ENCODE assay signal across 1 cellular context in the genomic region with DNA sequence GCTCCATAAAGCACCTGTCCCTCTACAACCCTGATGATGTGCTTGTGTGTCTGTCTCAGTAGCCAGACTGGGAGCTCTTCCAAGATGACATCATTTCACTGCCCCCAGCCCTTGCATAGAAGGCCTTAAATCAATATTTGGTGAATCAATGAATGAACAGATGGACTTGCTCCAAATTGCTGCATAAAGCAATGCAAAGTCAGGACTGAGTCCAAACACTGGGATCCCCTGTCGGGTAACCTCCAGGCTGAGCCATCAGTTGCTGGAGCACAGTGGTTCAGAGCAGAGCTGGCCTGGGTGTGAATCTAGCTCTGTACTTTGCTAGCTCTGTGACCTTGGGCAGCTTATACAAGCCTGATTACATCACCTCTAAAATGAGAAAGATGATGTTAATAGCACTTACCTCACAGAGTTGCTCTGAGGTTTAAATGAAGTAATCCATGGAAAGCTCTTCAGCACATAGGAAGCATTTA.
TF ChIP-seq lines count a peak whose summit lies in the region.

No MANE protein-coding gene starts in this region.

TF ChIP-seq in HEK293, 187 proteins besides CTCF, POLR2A, EP300 and RAD21 (continued from another document and continues in another):
- TF ChIP-seq, protein P1, sequence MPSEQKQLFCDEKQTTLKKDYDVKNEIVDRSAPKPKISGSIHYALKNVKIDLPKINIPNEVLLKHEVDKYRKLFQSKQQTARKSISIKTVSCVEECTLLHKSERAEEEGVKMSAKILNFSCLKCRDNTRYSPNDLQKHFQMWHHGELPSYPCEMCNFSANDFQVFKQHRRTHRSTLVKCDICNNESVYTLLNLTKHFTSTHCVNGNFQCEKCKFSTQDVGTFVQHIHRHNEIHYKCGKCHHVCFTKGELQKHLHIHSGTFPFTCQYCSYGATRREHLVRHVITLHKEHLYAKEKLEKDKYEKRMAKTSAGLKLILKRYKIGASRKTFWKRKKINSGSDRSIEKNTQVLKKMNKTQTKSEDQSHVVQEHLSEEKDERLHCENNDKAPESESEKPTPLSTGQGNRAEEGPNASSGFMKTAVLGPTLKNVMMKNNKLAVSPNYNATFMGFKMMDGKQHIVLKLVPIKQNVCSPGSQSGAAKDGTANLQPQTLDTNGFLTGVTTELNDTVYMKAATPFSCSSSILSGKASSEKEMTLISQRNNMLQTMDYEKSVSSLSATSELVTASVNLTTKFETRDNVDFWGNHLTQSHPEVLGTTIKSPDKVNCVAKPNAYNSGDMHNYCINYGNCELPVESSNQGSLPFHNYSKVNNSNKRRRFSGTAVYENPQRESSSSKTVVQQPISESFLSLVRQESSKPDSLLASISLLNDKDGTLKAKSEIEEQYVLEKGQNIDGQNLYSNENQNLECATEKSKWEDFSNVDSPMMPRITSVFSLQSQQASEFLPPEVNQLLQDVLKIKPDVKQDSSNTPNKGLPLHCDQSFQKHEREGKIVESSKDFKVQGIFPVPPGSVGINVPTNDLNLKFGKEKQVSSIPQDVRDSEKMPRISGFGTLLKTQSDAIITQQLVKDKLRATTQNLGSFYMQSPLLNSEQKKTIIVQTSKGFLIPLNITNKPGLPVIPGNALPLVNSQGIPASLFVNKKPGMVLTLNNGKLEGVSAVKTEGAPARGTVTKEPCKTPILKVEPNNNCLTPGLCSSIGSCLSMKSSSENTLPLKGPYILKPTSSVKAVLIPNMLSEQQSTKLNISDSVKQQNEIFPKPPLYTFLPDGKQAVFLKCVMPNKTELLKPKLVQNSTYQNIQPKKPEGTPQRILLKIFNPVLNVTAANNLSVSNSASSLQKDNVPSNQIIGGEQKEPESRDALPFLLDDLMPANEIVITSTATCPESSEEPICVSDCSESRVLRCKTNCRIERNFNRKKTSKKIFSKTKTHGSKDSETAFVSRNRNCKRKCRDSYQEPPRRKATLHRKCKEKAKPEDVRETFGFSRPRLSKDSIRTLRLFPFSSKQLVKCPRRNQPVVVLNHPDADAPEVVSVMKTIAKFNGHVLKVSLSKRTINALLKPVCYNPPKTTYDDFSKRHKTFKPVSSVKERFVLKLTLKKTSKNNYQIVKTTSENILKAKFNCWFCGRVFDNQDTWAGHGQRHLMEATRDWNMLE (tag by site-specific recombination; conservative IDR thresholded peaks at IDR 0.05; ENCODE audit: low read depth) = peak; percentile 43; the same call in 1 of the 2 replicates
- TF ChIP-seq ZBTB21 (tag by site-specific recombination; IDR thresholded peaks at IDR 0.05) (peak; percentile 87), KLF7 (tag by site-specific recombination; IDR thresholded peaks at IDR 0.05; ENCODE audit: borderline replicate concordance) (no peak), ZBTB17 (tag by site-specific recombination; IDR thresholded peaks at IDR 0.05) (peak; percentile 66), ZNF664 (tag by site-specific recombination; IDR thresholded peaks at IDR 0.05) (peak; percentile 95), ZSCAN23 (tag by site-specific recombination; IDR thresholded peaks at IDR 0.05) (0 out of 2 replicates have a peak, but pooled peaks have one; percentile 44), ZNF629 (tag by site-specific recombination; IDR thresholded peaks at IDR 0.05) (peak; percentile 95), ZBTB7A (tag by site-specific recombination; IDR thresholded peaks at IDR 0.05; ENCODE audit: low read depth) (no peak), REPIN1 (tag by site-specific recombination; IDR thresholded peaks at IDR 0.05; ENCODE audit: low read depth) (no peak), ZNF660 (tag by site-specific recombination; IDR thresholded peaks at IDR 0.05) (peak; percentile 76; the same call in 1 of the 2 replicates), ZXDB (tag by site-specific recombination; IDR thresholded peaks at IDR 0.05) (no peak; the same call in 1 of the 2 replicates), MEIS1 (CRISPR knock-in tag; IDR thresholded peaks at IDR 0.05; ENCODE audit: borderline replicate concordance) (no peak), ZNF776 (tag by site-specific recombination; IDR thresholded peaks at IDR 0.05; ENCODE audit: borderline replicate concordance) (no peak), ZNF394 (tag by site-specific recombination; IDR thresholded peaks at IDR 0.05; ENCODE audit: borderline replicate concordance) (peak; percentile 45; the same call in 1 of the 2 replicates), ZNF174 (tag by site-specific recombination; IDR thresholded peaks at IDR 0.05) (no peak), ZNF132 (tag by site-specific recombination; IDR thresholded peaks at IDR 0.05; ENCODE audit: borderline replicate concordance) (no peak), ZNF830 (tag by site-specific recombination; IDR thresholded peaks at IDR 0.05; ENCODE audit: low read depth) (no peak), ZNF426 (tag by site-specific recombination; IDR thresholded peaks at IDR 0.05) (no peak), ZNF10 (tag by site-specific recombination; IDR thresholded peaks at IDR 0.05) (peak; percentile 82), ZNF473 (tag by site-specific recombination; IDR thresholded peaks at IDR 0.05) (no peak), ZNF274 (IDR thresholded peaks at IDR 0.05; ENCODE audit: low read length) (no peak), ZNF274 (tag by site-specific recombination; IDR thresholded peaks at IDR 0.05; ENCODE audit: borderline replicate concordance) (no peak), ZNF239 (tag by site-specific recombination; IDR thresholded peaks at IDR 0.05) (no peak), ZBTB8A (tag by site-specific recombination; IDR thresholded peaks at IDR 0.05) (no peak), SETDB1 (IDR thresholded peaks at IDR 0.05; ENCODE audit: insufficient read length, low read length) (no peak), ZNF112 (tag by site-specific recombination; IDR thresholded peaks at IDR 0.05) (no peak), ZNF626 (tag by site-specific recombination; IDR thresholded peaks at IDR 0.05) (no peak), ZNF155 (tag by site-specific recombination; IDR thresholded peaks at IDR 0.05) (no peak), OSR2 (tag by site-specific recombination; IDR thresholded peaks at IDR 0.05) (peak; percentile 62), KLF1 (tag by site-specific recombination; IDR thresholded peaks at IDR 0.05) (no peak), ZNF19 (tag by site-specific recombination; IDR thresholded peaks at IDR 0.05; ENCODE audit: low read depth) (no peak), ZBTB1 (tag by site-specific recombination; IDR thresholded peaks at IDR 0.05) (no peak), ZNF548 (tag by site-specific recombination; IDR thresholded peaks at IDR 0.05) (no peak)
- TF ChIP-seq, protein P2, sequence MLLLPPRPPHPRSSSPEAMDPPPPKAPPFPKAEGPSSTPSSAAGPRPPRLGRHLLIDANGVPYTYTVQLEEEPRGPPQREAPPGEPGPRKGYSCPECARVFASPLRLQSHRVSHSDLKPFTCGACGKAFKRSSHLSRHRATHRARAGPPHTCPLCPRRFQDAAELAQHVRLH (tag by site-specific recombination; IDR thresholded peaks at IDR 0.05) = no peak
- TF ChIP-seq, protein P3, sequence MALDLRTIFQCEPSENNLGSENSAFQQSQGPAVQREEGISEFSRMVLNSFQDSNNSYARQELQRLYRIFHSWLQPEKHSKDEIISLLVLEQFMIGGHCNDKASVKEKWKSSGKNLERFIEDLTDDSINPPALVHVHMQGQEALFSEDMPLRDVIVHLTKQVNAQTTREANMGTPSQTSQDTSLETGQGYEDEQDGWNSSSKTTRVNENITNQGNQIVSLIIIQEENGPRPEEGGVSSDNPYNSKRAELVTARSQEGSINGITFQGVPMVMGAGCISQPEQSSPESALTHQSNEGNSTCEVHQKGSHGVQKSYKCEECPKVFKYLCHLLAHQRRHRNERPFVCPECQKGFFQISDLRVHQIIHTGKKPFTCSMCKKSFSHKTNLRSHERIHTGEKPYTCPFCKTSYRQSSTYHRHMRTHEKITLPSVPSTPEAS (tag by site-specific recombination; IDR thresholded peaks at IDR 0.05) = 0 out of 2 replicates have a peak, but pooled peaks have one; percentile 9
- TF ChIP-seq, protein P4, sequence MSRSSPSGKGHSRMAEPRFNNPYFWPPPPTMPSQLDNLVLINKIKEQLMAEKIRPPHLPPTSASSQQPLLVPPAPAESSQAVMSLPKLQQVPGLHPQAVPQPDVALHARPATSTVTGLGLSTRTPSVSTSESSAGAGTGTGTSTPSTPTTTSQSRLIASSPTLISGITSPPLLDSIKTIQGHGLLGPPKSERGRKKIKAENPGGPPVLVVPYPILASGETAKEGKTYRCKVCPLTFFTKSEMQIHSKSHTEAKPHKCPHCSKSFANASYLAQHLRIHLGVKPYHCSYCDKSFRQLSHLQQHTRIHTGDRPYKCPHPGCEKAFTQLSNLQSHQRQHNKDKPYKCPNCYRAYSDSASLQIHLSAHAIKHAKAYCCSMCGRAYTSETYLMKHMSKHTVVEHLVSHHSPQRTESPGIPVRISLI (tag by site-specific recombination; IDR thresholded peaks at IDR 0.05) = no peak
- TF ChIP-seq, protein P5, sequence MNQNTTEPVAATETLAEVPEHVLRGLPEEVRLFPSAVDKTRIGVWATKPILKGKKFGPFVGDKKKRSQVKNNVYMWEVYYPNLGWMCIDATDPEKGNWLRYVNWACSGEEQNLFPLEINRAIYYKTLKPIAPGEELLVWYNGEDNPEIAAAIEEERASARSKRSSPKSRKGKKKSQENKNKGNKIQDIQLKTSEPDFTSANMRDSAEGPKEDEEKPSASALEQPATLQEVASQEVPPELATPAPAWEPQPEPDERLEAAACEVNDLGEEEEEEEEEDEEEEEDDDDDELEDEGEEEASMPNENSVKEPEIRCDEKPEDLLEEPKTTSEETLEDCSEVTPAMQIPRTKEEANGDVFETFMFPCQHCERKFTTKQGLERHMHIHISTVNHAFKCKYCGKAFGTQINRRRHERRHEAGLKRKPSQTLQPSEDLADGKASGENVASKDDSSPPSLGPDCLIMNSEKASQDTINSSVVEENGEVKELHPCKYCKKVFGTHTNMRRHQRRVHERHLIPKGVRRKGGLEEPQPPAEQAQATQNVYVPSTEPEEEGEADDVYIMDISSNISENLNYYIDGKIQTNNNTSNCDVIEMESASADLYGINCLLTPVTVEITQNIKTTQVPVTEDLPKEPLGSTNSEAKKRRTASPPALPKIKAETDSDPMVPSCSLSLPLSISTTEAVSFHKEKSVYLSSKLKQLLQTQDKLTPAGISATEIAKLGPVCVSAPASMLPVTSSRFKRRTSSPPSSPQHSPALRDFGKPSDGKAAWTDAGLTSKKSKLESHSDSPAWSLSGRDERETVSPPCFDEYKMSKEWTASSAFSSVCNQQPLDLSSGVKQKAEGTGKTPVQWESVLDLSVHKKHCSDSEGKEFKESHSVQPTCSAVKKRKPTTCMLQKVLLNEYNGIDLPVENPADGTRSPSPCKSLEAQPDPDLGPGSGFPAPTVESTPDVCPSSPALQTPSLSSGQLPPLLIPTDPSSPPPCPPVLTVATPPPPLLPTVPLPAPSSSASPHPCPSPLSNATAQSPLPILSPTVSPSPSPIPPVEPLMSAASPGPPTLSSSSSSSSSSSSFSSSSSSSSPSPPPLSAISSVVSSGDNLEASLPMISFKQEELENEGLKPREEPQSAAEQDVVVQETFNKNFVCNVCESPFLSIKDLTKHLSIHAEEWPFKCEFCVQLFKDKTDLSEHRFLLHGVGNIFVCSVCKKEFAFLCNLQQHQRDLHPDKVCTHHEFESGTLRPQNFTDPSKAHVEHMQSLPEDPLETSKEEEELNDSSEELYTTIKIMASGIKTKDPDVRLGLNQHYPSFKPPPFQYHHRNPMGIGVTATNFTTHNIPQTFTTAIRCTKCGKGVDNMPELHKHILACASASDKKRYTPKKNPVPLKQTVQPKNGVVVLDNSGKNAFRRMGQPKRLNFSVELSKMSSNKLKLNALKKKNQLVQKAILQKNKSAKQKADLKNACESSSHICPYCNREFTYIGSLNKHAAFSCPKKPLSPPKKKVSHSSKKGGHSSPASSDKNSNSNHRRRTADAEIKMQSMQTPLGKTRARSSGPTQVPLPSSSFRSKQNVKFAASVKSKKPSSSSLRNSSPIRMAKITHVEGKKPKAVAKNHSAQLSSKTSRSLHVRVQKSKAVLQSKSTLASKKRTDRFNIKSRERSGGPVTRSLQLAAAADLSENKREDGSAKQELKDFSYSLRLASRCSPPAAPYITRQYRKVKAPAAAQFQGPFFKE (tag by site-specific recombination; IDR thresholded peaks at IDR 0.05; ENCODE audit: borderline replicate concordance) = no peak
- TF ChIP-seq, protein P6, sequence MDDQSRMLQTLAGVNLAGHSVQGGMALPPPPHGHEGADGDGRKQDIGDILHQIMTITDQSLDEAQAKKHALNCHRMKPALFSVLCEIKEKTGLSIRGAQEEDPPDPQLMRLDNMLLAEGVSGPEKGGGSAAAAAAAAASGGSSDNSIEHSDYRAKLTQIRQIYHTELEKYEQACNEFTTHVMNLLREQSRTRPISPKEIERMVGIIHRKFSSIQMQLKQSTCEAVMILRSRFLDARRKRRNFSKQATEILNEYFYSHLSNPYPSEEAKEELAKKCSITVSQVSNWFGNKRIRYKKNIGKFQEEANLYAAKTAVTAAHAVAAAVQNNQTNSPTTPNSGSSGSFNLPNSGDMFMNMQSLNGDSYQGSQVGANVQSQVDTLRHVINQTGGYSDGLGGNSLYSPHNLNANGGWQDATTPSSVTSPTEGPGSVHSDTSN (CRISPR knock-in tag; IDR thresholded peaks at IDR 0.05) = no peak
- TF ChIP-seq, protein P7, sequence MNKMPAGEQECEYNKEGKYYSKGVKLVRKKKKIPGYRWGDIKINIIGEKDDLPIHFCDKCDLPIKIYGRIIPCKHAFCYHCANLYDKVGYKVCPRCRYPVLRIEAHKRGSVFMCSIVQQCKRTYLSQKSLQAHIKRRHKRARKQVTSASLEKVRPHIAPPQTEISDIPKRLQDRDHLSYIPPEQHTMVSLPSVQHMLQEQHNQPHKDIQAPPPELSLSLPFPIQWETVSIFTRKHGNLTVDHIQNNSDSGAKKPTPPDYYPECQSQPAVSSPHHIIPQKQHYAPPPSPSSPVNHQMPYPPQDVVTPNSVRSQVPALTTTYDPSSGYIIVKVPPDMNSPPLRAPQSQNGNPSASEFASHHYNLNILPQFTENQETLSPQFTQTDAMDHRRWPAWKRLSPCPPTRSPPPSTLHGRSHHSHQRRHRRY (tag by site-specific recombination; IDR thresholded peaks at IDR 0.05) = no peak
- TF ChIP-seq, protein P8, sequence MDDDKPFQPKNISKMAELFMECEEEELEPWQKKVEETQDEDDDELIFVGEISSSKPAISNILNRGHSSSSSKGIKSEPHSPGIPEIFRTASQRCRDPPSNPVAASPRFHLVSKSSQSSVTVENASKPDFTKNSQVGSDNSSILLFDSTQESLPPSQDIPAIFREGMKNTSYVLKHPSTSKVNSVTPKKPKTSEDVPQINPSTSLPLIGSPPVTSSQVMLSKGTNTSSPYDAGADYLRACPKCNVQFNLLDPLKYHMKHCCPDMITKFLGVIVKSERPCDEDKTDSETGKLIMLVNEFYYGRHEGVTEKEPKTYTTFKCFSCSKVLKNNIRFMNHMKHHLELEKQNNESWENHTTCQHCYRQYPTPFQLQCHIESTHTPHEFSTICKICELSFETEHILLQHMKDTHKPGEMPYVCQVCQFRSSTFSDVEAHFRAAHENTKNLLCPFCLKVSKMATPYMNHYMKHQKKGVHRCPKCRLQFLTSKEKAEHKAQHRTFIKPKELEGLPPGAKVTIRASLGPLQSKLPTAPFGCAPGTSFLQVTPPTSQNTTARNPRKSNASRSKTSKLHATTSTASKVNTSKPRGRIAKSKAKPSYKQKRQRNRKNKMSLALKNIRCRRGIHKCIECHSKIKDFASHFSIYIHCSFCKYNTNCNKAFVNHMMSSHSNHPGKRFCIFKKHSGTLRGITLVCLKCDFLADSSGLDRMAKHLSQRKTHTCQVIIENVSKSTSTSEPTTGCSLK (tag by site-specific recombination; IDR thresholded peaks at IDR 0.05) = no peak
- TF ChIP-seq, protein P9, sequence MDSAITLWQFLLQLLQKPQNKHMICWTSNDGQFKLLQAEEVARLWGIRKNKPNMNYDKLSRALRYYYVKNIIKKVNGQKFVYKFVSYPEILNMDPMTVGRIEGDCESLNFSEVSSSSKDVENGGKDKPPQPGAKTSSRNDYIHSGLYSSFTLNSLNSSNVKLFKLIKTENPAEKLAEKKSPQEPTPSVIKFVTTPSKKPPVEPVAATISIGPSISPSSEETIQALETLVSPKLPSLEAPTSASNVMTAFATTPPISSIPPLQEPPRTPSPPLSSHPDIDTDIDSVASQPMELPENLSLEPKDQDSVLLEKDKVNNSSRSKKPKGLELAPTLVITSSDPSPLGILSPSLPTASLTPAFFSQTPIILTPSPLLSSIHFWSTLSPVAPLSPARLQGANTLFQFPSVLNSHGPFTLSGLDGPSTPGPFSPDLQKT (IDR thresholded peaks at IDR 0.05; ENCODE audit: borderline replicate concordance, low read depth, low read length) = no peak
